Comparison of ENCODE assay signal across 9 cellular contexts in genomic region chr17:77422104-77422782, GRCh38.
A peak's percentile ranks its signal among the peaks of the same experiment; 100 is the strongest.
DNase-seq lines count a peak whose midpoint lies in the region; ATAC-seq, FAIRE-seq and TF ChIP-seq lines count a peak whose summit lies in the region.
"Had no signal": no experiment of that assay in that cellular context is flagged by ENCODE, and none has a peak within 500 bp of the region (broad histone marks: within the 10 kb centered on the region; RNA-seq: fewer than 3 reads in every experiment).

No MANE protein-coding gene starts in this region.

- H3K36me3 Mint-ChIP-seq in activated naive CD4-positive, alpha-beta T cell treated with anti-CD3 and anti-CD28 coated beads for 36 hours (ENCODE audit: low read depth): no peaks in the 10 kb centered on the region
- H3K36me3 Mint-ChIP-seq in MCF 10A (ENCODE audit: insufficient read depth, unreplicated experiment): peaks cover 63% of the 10 kb centered on the region

- H3K27ac Mint-ChIP-seq in activated naive CD4-positive, alpha-beta T cell treated with anti-CD3 and anti-CD28 coated beads for 36 hours: peak overlapping the region; percentile 41
- H3K27ac Mint-ChIP-seq in MCF 10A (ENCODE audit: low read depth, unreplicated experiment): peak overlapping the region; percentile 22

- TF ChIP-seq POLR2A in transverse colon (IDR thresholded peaks at IDR 0.05): no peak

- peak overlapping the region; percentile 96 for H3K27ac ChIP-seq in muscle layer of colon (ENCODE audit: low read depth, low read length)
- peak overlapping the region; percentile 89 to 95 (median 94) for H3K27ac ChIP-seq in transverse colon

- intact Hi-C loops in activated naive CD4-positive, alpha-beta T cell treated with anti-CD3 and anti-CD28 coated beads for 36 hours (cut with micrococcal nuclease): no loop called here
- intact Hi-C loops in MCF 10A (cut with micrococcal nuclease) (loop anchor here (2.0 kb wide), 1 partner anchor 135 kb away; no protein-coding TSS in a partner anchor), transverse colon (cut with DNase I; ENCODE audit: low total_unique reads) (loop anchor here (5.0 kb wide), 1 partner anchor 45 kb away; no protein-coding TSS in a partner anchor), posterior cingulate gyrus (cut with DNase I) (no loop called here)

- H3K4me3 ChIP-seq in muscle layer of colon (ENCODE audit: low read depth in 1 of 2, low read length in 2 of 2) (no peak overlapping the region), transverse colon (no peak overlapping the region)

- H3K9me3 Mint-ChIP-seq in activated naive CD4-positive, alpha-beta T cell treated with anti-CD3 and anti-CD28 coated beads for 36 hours: no peaks in the 10 kb centered on the region
- no peaks in the 10 kb centered on the region for H3K9me3 Mint-ChIP-seq in MCF 10A (ENCODE audit: unreplicated experiment)
- H3K9me3 Mint-ChIP-seq: stimulated activated naive CD8-positive, alpha-beta T cell treated with anti-CD3 and anti-CD28 coated beads, Interleukin-15, amount 100 ng/mL, for 72 hours had no signal

- H3K27me3 Mint-ChIP-seq in activated naive CD4-positive, alpha-beta T cell treated with anti-CD3 and anti-CD28 coated beads for 36 hours (ENCODE audit: low read depth): no peaks in the 10 kb centered on the region
- H3K27me3 Mint-ChIP-seq in MCF 10A (ENCODE audit: insufficient read depth, unreplicated experiment): no peaks in the 10 kb centered on the region
- H3K27me3 Mint-ChIP-seq: stimulated activated naive CD8-positive, alpha-beta T cell treated with anti-CD3 and anti-CD28 coated beads, Interleukin-15, amount 100 ng/mL, for 72 hours had no signal

- in situ Hi-C loops in transverse colon (cut with MboI; ENCODE audit: low pct_ligation_motif_present in 1 of 4, low pct_unique_long_range_greater_than_20kb in 1 of 4, low sequenced_read_pairs in 3 of 4): loop anchor here in 2 of 4 donors (10.0 kb wide), 2 partner anchors 73 to 87 kb away; no protein-coding TSS in a partner anchor

- H3K4me1 Mint-ChIP-seq in activated naive CD4-positive, alpha-beta T cell treated with anti-CD3 and anti-CD28 coated beads for 36 hours (ENCODE audit: low read depth): peaks cover 56% of the 10 kb centered on the region
- peaks cover 42% of the 10 kb centered on the region for H3K4me1 Mint-ChIP-seq in MCF 10A (ENCODE audit: insufficient read depth, unreplicated experiment)

- peak overlapping the region; percentile 16 for H3K9ac ChIP-seq in muscle layer of colon (ENCODE audit: low read length)

- FAIRE-seq in urothelium cell line (lab: Jason Lieb, UNC): no peak

- H3K27me3 ChIP-seq in muscle layer of colon (ENCODE audit: control insufficient read depth in 1 of 2, insufficient read depth in 2 of 2, low read length in 2 of 2): no peaks in the 10 kb centered on the region
- H3K27me3 ChIP-seq in transverse colon: no peaks in the 10 kb centered on the region

- no peak for ATAC-seq in stimulated activated naive CD8-positive, alpha-beta T cell treated with anti-CD3 and anti-CD28 coated beads, Interleukin-15, Interleukin-2, amounts not matched to agents 100 U/mL and 50 U/mL, for 24 hours
- ATAC-seq: stimulated activated naive CD8-positive, alpha-beta T cell treated with anti-CD3 and anti-CD28 coated beads, Interleukin-15, amount 100 ng/mL, for 72 hours had no signal

- DNase-seq in activated naive CD4-positive, alpha-beta T cell treated with anti-CD3 and anti-CD28 coated beads for 36 hours: no peak
- DNase-seq in activated naive CD4-positive, alpha-beta T cell treated with anti-CD3 and anti-CD28 coated beads, Interleukin-2, amount 50 U/mL, for 16 hours: no peak
- peak; percentile 76 for DNase-seq in MCF 10A (ENCODE audit: unreplicated experiment)
- no peak for DNase-seq in transverse colon
- no peak for DNase-seq in urothelium cell line (ENCODE audit: low spot score)
- no peak for DNase-seq in stimulated activated naive CD8-positive, alpha-beta T cell treated with anti-CD3 and anti-CD28 coated beads, Interleukin-15, Interleukin-2, amounts not matched to agents 100 U/mL and 50 U/mL, for 24 hours
- no peak for DNase-seq in posterior cingulate gyrus
- DNase-seq: stimulated activated naive CD8-positive, alpha-beta T cell treated with anti-CD3 and anti-CD28 coated beads, Interleukin-15, amount 100 ng/mL, for 72 hours had no signal

- no peak for TF ChIP-seq CTCF in MCF 10A (IDR thresholded peaks at IDR 0.05; ENCODE audit: unreplicated experiment)
- no peak for TF ChIP-seq CTCF in transverse colon (IDR thresholded peaks at IDR 0.05)

- H3K4me1 ChIP-seq in muscle layer of colon (ENCODE audit: insufficient read depth, low read length): peaks cover 94% of the 10 kb centered on the region
- H3K4me1 ChIP-seq in transverse colon: peaks cover 59 to 80% (median 72%) of the 10 kb centered on the region in 4 donors

- 40 to 92% methylated on average over 1 to 18 of the region's 18 CpGs for WGBS in transverse colon (ENCODE audit: low coverage in 1 of 2), 2 donors

- BruUV-seq in MCF 10A (replicated peaks; lab: Mats Ljungman, UMichigan): no TSS peak

- H3K9me3 ChIP-seq in muscle layer of colon (ENCODE audit: low read length) (no peaks in the 10 kb centered on the region), transverse colon (no peaks in the 10 kb centered on the region)

- CTCF ChIA-PET in activated naive CD4-positive, alpha-beta T cell treated with anti-CD3 and anti-CD28 coated beads for 36 hours (lab: Charles Lee): interaction anchor here (1.1 to 3.0 kb wide), 6 partner anchors 8 to 91 kb away, joined by 3 to 29 read pairs (median 6); no protein-coding TSS in a partner anchor
- CTCF ChIA-PET in MCF 10A (lab: Yijun Ruan, JAX): interaction anchor here (0.7 to 1.3 kb wide), 2 partner anchors 91 to 939 kb away, joined by 4 to 5 read pairs; no protein-coding TSS in a partner anchor

- no peak for TF ChIP-seq EP300 in transverse colon (IDR thresholded peaks at IDR 0.05; ENCODE audit: low read depth)

- H3K4me3 Mint-ChIP-seq in activated naive CD4-positive, alpha-beta T cell treated with anti-CD3 and anti-CD28 coated beads for 36 hours: no peak overlapping the region
- peak overlapping the region; percentile 21 for H3K4me3 Mint-ChIP-seq in MCF 10A (ENCODE audit: unreplicated experiment)

- H3K36me3 ChIP-seq in muscle layer of colon (ENCODE audit: insufficient read depth, low read length): no peaks in the 10 kb centered on the region
- no peaks in the 10 kb centered on the region for H3K36me3 ChIP-seq in transverse colon

- POLR2A ChIA-PET in MCF 10A (lab: Yijun Ruan, JAX): interaction anchor here (0.6 to 10.0 kb wide), 16 partner anchors 11 to 618 kb away, joined by 3 to 112 read pairs (median 4); no protein-coding TSS in a partner anchor

Comparison
In these comparisons a context has a peak if more than half of its experiments do, and no peak if none do; other contexts are left out.
1. intact Hi-C loops: an anchor here in MCF 10A (2.0 kb wide) and transverse colon (5.0 kb wide); none called in activated naive CD4-positive, alpha-beta T cell treated with anti-CD3 and anti-CD28 coated beads for 36 hours and posterior cingulate gyrus.